8 cellular contexts compared by ENCODE assay signal in genomic region chr10:102641398-102641797, GRCh38. TPM values are rescaled to one million over a fixed set of nuclear protein-coding genes. Genes with fewer than 3 reads are reported as not detected.
DNase-seq lines count a peak whose midpoint lies in the region; ATAC-seq and TF ChIP-seq lines count a peak whose summit lies in the region.

No MANE protein-coding gene starts in this region.

- H3K9ac ChIP-seq in adipocyte (ENCODE audit: low read length), result peak overlapping the region; percentile 90

- ATAC-seq in heart right ventricle (no peak), Right ventricle myocardium inferior (no peak), lower lobe of right lung (no peak), GM18519 (IDR thresholded peaks at IDR 0.05; ENCODE audit: low FRiP score, unreplicated experiment) (no peak), HG03135 (IDR thresholded peaks at IDR 0.05; ENCODE audit: unreplicated experiment) (no peak), GM19328 (IDR thresholded peaks at IDR 0.05; ENCODE audit: unreplicated experiment) (no peak)

- no peak for TF ChIP-seq CTCF in heart right ventricle (IDR thresholded peaks at IDR 0.05)
- TF ChIP-seq CTCF in lower lobe of right lung (IDR thresholded peaks at IDR 0.05), result no peak
- no peak for TF ChIP-seq CTCF in vagina (IDR thresholded peaks at IDR 0.05)

- intact Hi-C loops in heart right ventricle (cut with DNase I) (loop anchor here in 2 of 10 donors (5.0 to 10.0 kb wide), 3 partner anchors 44 to 139 kb away; partner anchors contain the start of genes ACTR1A (in 1 of the 2), ARL3 (in 1 of the 2), SFXN2 (in 1 of the 2) and SUFU (in 1 of the 2)), Right ventricle myocardium inferior (cut with DNase I) (loop anchor here (10.0 kb wide), 1 partner anchor 133 kb away; no protein-coding TSS in a partner anchor), lower lobe of right lung (cut with DNase I) (no loop called here), vagina (cut with DNase I) (loop anchor here (5.0 to 10.0 kb wide), 2 partner anchors 139 to 173 kb away; partner anchors contain the start of genes ACTR1A and SUFU)

- 29 to 30% methylated on average over 7 of the region's 7 CpGs for WGBS in heart right ventricle, 2 donors

- TF ChIP-seq POLR2A in vagina (IDR thresholded peaks at IDR 0.05), result no peak

- peaks cover 0 to 16% (median 7%) of the 10 kb centered on the region in 9 donors for H3K4me1 ChIP-seq in heart right ventricle
- peaks cover 6% of the 10 kb centered on the region for H3K4me1 ChIP-seq in adipocyte (ENCODE audit: control insufficient read depth, insufficient read depth, low read length)
- H3K4me1 ChIP-seq in lower lobe of right lung, result peaks cover 2% of the 10 kb centered on the region
- H3K4me1 ChIP-seq in vagina, result peaks cover 5% of the 10 kb centered on the region

- H3K36me3 ChIP-seq in heart right ventricle (no peaks in the 10 kb centered on the region), adipocyte (ENCODE audit: control insufficient read depth, insufficient read depth, low read length, severe bottlenecking) (no peaks in the 10 kb centered on the region), lower lobe of right lung (no peaks in the 10 kb centered on the region), vagina (no peaks in the 10 kb centered on the region)

- no peaks in the 10 kb centered on the region for H3K27me3 ChIP-seq in heart right ventricle
- H3K27me3 ChIP-seq in adipocyte (replicated peaks; ENCODE audit: control insufficient read depth, insufficient read depth, low read length), result no peaks in the 10 kb centered on the region
- no peaks in the 10 kb centered on the region for H3K27me3 ChIP-seq in lower lobe of right lung (ENCODE audit: low read depth)
- H3K27me3 ChIP-seq in vagina, result no peaks in the 10 kb centered on the region

- DNase-seq in heart right ventricle, result no peak
- no peak for DNase-seq in Right ventricle myocardium inferior (ENCODE audit: missing footprints)
- DNase-seq in adipocyte (ENCODE audit: low read depth), result no peak
- DNase-seq in lower lobe of right lung, result no peak
- no peak for DNase-seq in vagina (ENCODE audit: extremely low spot score in 2 of 2)

- H3K9me3 ChIP-seq in heart right ventricle (no peaks in the 10 kb centered on the region), adipocyte (ENCODE audit: control insufficient read depth, low read length) (no peaks in the 10 kb centered on the region), lower lobe of right lung (no peaks in the 10 kb centered on the region), vagina (no peaks in the 10 kb centered on the region)

- H3K27ac ChIP-seq in heart right ventricle, result peak overlapping the region; percentile 76 to 100 (median 99)
- H3K27ac ChIP-seq in lower lobe of right lung, result peak overlapping the region; percentile 99
- peak overlapping the region; percentile 99 for H3K27ac ChIP-seq in vagina

- H3K4me3 ChIP-seq in heart right ventricle, result peak overlapping the region in 9 of 10 donors; percentile 71 to 97 (median 92)
- peak overlapping the region; percentile 95 for H3K4me3 ChIP-seq in adipocyte (ENCODE audit: low read length)
- H3K4me3 ChIP-seq in lower lobe of right lung, result peak overlapping the region; percentile 91
- H3K4me3 ChIP-seq in vagina, result peak overlapping the region; percentile 72 to 98

RNA-seq across cellular contexts. Expression of gene TRIM8, which starts 2.9 kb away (rescaled TPM):
- total RNA-seq in heart right ventricle (100 to 1,000 TPM in 4 of 10 donors, 10 to 100 TPM in 6; 82.6 to 147 (median 90.4) TPM), Right ventricle myocardium inferior (109 TPM), lower lobe of right lung (142 TPM), vagina (126 TPM)
- 10 to 100 TPM; 27.9 to 67.0 TPM for polyA plus RNA-seq in heart right ventricle
